ENCODE assay signal across 9 cellular contexts in genomic region chr11:65316979-65317786, GRCh38. TPM values are rescaled to one million over a fixed set of nuclear protein-coding genes. Genes with fewer than 3 reads are reported as not detected.
DNase-seq lines count a peak whose midpoint lies in the region; ATAC-seq and TF ChIP-seq lines count a peak whose summit lies in the region.
"Had no signal": no experiment of that assay in that cellular context is flagged by ENCODE, and none has a peak within 500 bp of the region (broad histone marks: within the 10 kb centered on the region; RNA-seq: fewer than 3 reads in every experiment).

No MANE protein-coding gene starts in this region.

- peak overlapping the region; percentile 70 for H3K9ac ChIP-seq in mucosa of stomach (ENCODE audit: low read length)

- H3K9me3 Mint-ChIP-seq in endothelial cell (ENCODE audit: unreplicated experiment): no peaks in the 10 kb centered on the region

- peak overlapping the region; percentile 93 for H3K4me3 Mint-ChIP-seq in endothelial cell (ENCODE audit: unreplicated experiment)

- ATAC-seq in HG03095 (IDR thresholded peaks at IDR 0.05; ENCODE audit: unreplicated experiment): no peak

- peaks cover 4% of the 10 kb centered on the region for H3K36me3 ChIP-seq in mucosa of stomach (ENCODE audit: control insufficient read depth, insufficient read depth, low read length)

- H3K27ac Mint-ChIP-seq in endothelial cell (ENCODE audit: unreplicated experiment): peak overlapping the region; percentile 93
- H3K27ac Mint-ChIP-seq: activated naive CD8-positive, alpha-beta T cell had no signal

- peak; percentile 94 for DNase-seq in AG10803 (ENCODE audit: low read depth)
- peak; percentile 76 for DNase-seq in NCI-H2029 (lab: John Stamatoyannopoulos, UW)
- DNase-seq in endothelial cell (ENCODE audit: low spot score): peak; percentile 69
- DNase-seq in KBM-7: no peak
- DNase-seq in head of caudate nucleus: no peak
- DNase-seq in GDM1 (lab: John Stamatoyannopoulos, UW): no peak

- H3K4me1 Mint-ChIP-seq in endothelial cell (ENCODE audit: unreplicated experiment): peaks cover 33% of the 10 kb centered on the region

- H3K4me1 ChIP-seq in mucosa of stomach (ENCODE audit: control insufficient read depth, insufficient read depth, low read length): peaks cover 35% of the 10 kb centered on the region

- in situ Hi-C loops in KBM-7 (cut with MboI; ENCODE audit: low pct_unique_long_range_greater_than_20kb, low sequenced_read_pairs): no loop called here

- H3K27me3 Mint-ChIP-seq in endothelial cell (ENCODE audit: unreplicated experiment): peaks cover 16% of the 10 kb centered on the region
- H3K27me3 Mint-ChIP-seq: activated naive CD8-positive, alpha-beta T cell had no signal

- H3K4me3 ChIP-seq in AG10803 (ENCODE audit: low read length) (peak overlapping the region; percentile 94), mucosa of stomach (ENCODE audit: low read length) (peak overlapping the region; percentile 28)

- H3K36me3 Mint-ChIP-seq in endothelial cell (ENCODE audit: low read depth, unreplicated experiment): peaks cover 2% of the 10 kb centered on the region
- H3K36me3 Mint-ChIP-seq: activated naive CD8-positive, alpha-beta T cell had no signal

- intact Hi-C loops in head of caudate nucleus (cut with DNase I): no loop called here

- no peaks in the 10 kb centered on the region for H3K9me3 ChIP-seq in mucosa of stomach (ENCODE audit: control insufficient read depth, low read length)

- 0 out of 2 replicates have a peak, but pooled peaks have one; percentile 15 for TF ChIP-seq CTCF in AG10803 (conservative IDR thresholded peaks at IDR 0.05; ENCODE audit: low read length)
- no peak for TF ChIP-seq CTCF in endothelial cell (IDR thresholded peaks at IDR 0.05; ENCODE audit: unreplicated experiment)

- H3K27me3 ChIP-seq in mucosa of stomach (ENCODE audit: control insufficient read depth, insufficient read depth, low read length): no peaks in the 10 kb centered on the region

RNA-seq across cellular contexts. Expression of gene CDC42EP2, which starts 2.5 kb away (rescaled TPM):
- total RNA-seq in endothelial cell (ENCODE audit: unreplicated experiment): 37.7 TPM

RNA-seq across cellular contexts. Expression of gene DPF2, which starts 16.5 kb away (rescaled TPM):
- 77.6 TPM for total RNA-seq in endothelial cell (ENCODE audit: unreplicated experiment)

RNA-seq across cellular contexts. Expression of gene TIGD3, which starts 37.4 kb away (rescaled TPM):
- total RNA-seq in endothelial cell (ENCODE audit: unreplicated experiment): 0.44 TPM

RNA-seq across cellular contexts. Expression of gene POLA2, which starts 55.4 kb away (rescaled TPM):
- total RNA-seq in endothelial cell (ENCODE audit: unreplicated experiment): 17.9 TPM

Comparison
In these comparisons a context has a peak if more than half of its experiments do, and no peak if none do; other contexts are left out.
1. DNase-seq: peak in AG10803 (single experiment), NCI-H2029 (single experiment) and endothelial cell (single experiment); none in KBM-7 (single experiment), head of caudate nucleus (0 of 42) and GDM1 (single experiment).